15 cellular contexts compared by ENCODE assay signal in genomic region chrX:154064637-154065435, GRCh38. TPM values are rescaled to one million over a fixed set of nuclear protein-coding genes. Genes with fewer than 3 reads are reported as not detected.
DNase-seq lines count a peak whose midpoint lies in the region; ATAC-seq and TF ChIP-seq lines count a peak whose summit lies in the region.
"Had no signal": no experiment of that assay in that cellular context is flagged by ENCODE, and none has a peak within 500 bp of the region (broad histone marks: within the 10 kb centered on the region; RNA-seq: fewer than 3 reads in every experiment).

No MANE protein-coding gene starts in this region.

- no peaks in the 10 kb centered on the region for H3K27me3 ChIP-seq in testis
- H3K27me3 ChIP-seq: Peyer's patch had no signal

- no peaks in the 10 kb centered on the region for H3K36me3 ChIP-seq in testis (ENCODE audit: low read depth, missing control alignments)
- H3K36me3 ChIP-seq in mucosa of descending colon (ENCODE audit: low read depth): no peaks in the 10 kb centered on the region
- H3K36me3 ChIP-seq: BLaER1 treated with 17β-estradiol and CSF1 and Interleukin-3, amounts not matched to agents 10 nM and 100 nM; Peyer's patch had no signal

- POLR2A ChIA-PET in activated CD4-positive, alpha-beta T cell treated with anti-CD3 and anti-CD28 coated beads for 36 hours (lab: Charles Lee): interaction anchor here (0.7 kb wide), 1 partner anchor 396 kb away, joined by 3 read pairs; no protein-coding TSS in a partner anchor

- H3K4me3 Mint-ChIP-seq in activated CD4-positive, alpha-beta T cell treated with anti-CD3 and anti-CD28 coated beads for 36 hours: no peak overlapping the region
- H3K4me3 Mint-ChIP-seq in IgD-negative memory B cell (peak overlapping the region in 2 of 4 donors; percentile 14 to 67), nephron progenitor cell (no peak overlapping the region)
- peak overlapping the region; percentile 40 for H3K4me3 Mint-ChIP-seq in central memory CD8-positive, alpha-beta T cell

- no peaks in the 10 kb centered on the region for H3K9me3 Mint-ChIP-seq in activated CD4-positive, alpha-beta T cell treated with anti-CD3 and anti-CD28 coated beads for 36 hours (ENCODE audit: low read depth)
- H3K9me3 Mint-ChIP-seq in IgD-negative memory B cell (no peaks in the 10 kb centered on the region), nephron progenitor cell (peaks cover 52% of the 10 kb centered on the region)
- H3K9me3 Mint-ChIP-seq in central memory CD8-positive, alpha-beta T cell: no peaks in the 10 kb centered on the region

- peaks cover 6% of the 10 kb centered on the region for H3K4me1 ChIP-seq in testis
- H3K4me1 ChIP-seq in mucosa of descending colon (ENCODE audit: low read depth): peaks cover 5% of the 10 kb centered on the region
- H3K4me1 ChIP-seq: Peyer's patch had no signal

- peaks cover 64% of the 10 kb centered on the region for H3K4me1 Mint-ChIP-seq in activated CD4-positive, alpha-beta T cell treated with anti-CD3 and anti-CD28 coated beads for 36 hours
- peaks cover 16 to 46% (median 30%) of the 10 kb centered on the region in 3 donors for H3K4me1 Mint-ChIP-seq in IgD-negative memory B cell
- peaks cover 50% of the 10 kb centered on the region for H3K4me1 Mint-ChIP-seq in central memory CD8-positive, alpha-beta T cell
- peaks cover 33% of the 10 kb centered on the region for H3K4me1 Mint-ChIP-seq in nephron progenitor cell

- H3K27ac ChIP-seq in testis: no peak overlapping the region
- H3K27ac ChIP-seq: BLaER1 treated with 17β-estradiol and CSF1 and Interleukin-3, amounts not matched to agents 10 nM and 100 nM; HL-60; Peyer's patch had no signal

- intact Hi-C loops in activated CD4-positive, alpha-beta T cell treated with anti-CD3 and anti-CD28 coated beads for 36 hours (cut with DNase I, micrococcal nuclease): no loop called here
- intact Hi-C loops in testis (cut with DNase I; ENCODE audit: low total_unique reads) (no loop called here), left colon (cut with DNase I, micrococcal nuclease) (no loop called here), mucosa of descending colon (cut with DNase I, micrococcal nuclease) (no loop called here)

- TF ChIP-seq POLR2A in testis (IDR thresholded peaks at IDR 0.05): no peak

- peak overlapping the region; percentile 51 for H3K27ac Mint-ChIP-seq in activated CD4-positive, alpha-beta T cell treated with anti-CD3 and anti-CD28 coated beads for 36 hours
- peak overlapping the region; percentile 5 to 93 (median 46) for H3K27ac Mint-ChIP-seq in IgD-negative memory B cell
- peak overlapping the region; percentile 73 for H3K27ac Mint-ChIP-seq in central memory CD8-positive, alpha-beta T cell (ENCODE audit: low read depth)
- H3K27ac Mint-ChIP-seq in nephron progenitor cell: peak overlapping the region; percentile 71

- no peak for TF ChIP-seq CTCF in nephron progenitor cell (IDR thresholded peaks at IDR 0.05)
- no peak for TF ChIP-seq CTCF in testis (IDR thresholded peaks at IDR 0.05)
- no peak for TF ChIP-seq CTCF in mucosa of descending colon (IDR thresholded peaks at IDR 0.05)

- ATAC-seq in activated CD4-positive, alpha-beta T cell treated with anti-CD3 and anti-CD28 coated beads for 36 hours: no peak
- no peak for ATAC-seq in central memory CD8-positive, alpha-beta T cell (replicated peaks; ENCODE audit: extremely low read depth, poor library complexity, severe bottlenecking)
- ATAC-seq in left colon (no peak), mucosa of descending colon (no peak)
- ATAC-seq: stimulated activated naive CD8-positive, alpha-beta T cell treated with anti-CD3 and anti-CD28 coated beads, Interleukin-15, Interleukin-2, amounts not matched to agents 100 U/mL and 50 U/mL, for 24 hours had no signal

- no peaks in the 10 kb centered on the region for H3K9me3 ChIP-seq in testis
- H3K9me3 ChIP-seq in mucosa of descending colon: no peaks in the 10 kb centered on the region
- H3K9me3 ChIP-seq: BLaER1 treated with 17β-estradiol and CSF1 and Interleukin-3, amounts not matched to agents 10 nM and 100 nM; Peyer's patch had no signal

- H3K36me3 Mint-ChIP-seq in activated CD4-positive, alpha-beta T cell treated with anti-CD3 and anti-CD28 coated beads for 36 hours (ENCODE audit: low read depth): peaks cover 3% of the 10 kb centered on the region
- H3K36me3 Mint-ChIP-seq in IgD-negative memory B cell (no peaks in the 10 kb centered on the region), nephron progenitor cell (ENCODE audit: low read depth) (peaks cover 9% of the 10 kb centered on the region)
- H3K36me3 Mint-ChIP-seq in central memory CD8-positive, alpha-beta T cell (ENCODE audit: insufficient read depth): peaks cover 7% of the 10 kb centered on the region

- no peaks in the 10 kb centered on the region for H3K27me3 Mint-ChIP-seq in activated CD4-positive, alpha-beta T cell treated with anti-CD3 and anti-CD28 coated beads for 36 hours
- H3K27me3 Mint-ChIP-seq in IgD-negative memory B cell (peaks cover 3% of the 10 kb centered on the region), nephron progenitor cell (ENCODE audit: low read depth, poor library complexity) (peaks cover 10% of the 10 kb centered on the region)
- H3K27me3 Mint-ChIP-seq in central memory CD8-positive, alpha-beta T cell: no peaks in the 10 kb centered on the region

- no peak overlapping the region for H3K4me3 ChIP-seq in testis
- H3K4me3 ChIP-seq in mucosa of descending colon: no peak overlapping the region
- H3K4me3 ChIP-seq: BLaER1 treated with 17β-estradiol and CSF1 and Interleukin-3, amounts not matched to agents 10 nM and 100 nM; Peyer's patch had no signal

- 63 to 67% methylated on average over 2 to 6 of the region's 9 CpGs for WGBS in testis, 2 donors

- CTCF ChIA-PET in activated CD4-positive, alpha-beta T cell treated with anti-CD3 and anti-CD28 coated beads for 36 hours (lab: Charles Lee): interaction anchor here (0.6 kb wide), 2 partner anchors 63 to 89 kb away, joined by 3 read pairs; no protein-coding TSS in a partner anchor

- DNase-seq in activated CD4-positive, alpha-beta T cell treated with anti-CD3 and anti-CD28 coated beads for 36 hours: no peak
- DNase-seq in activated CD4-positive, alpha-beta T cell treated with anti-CD3 and anti-CD28 coated beads for 4 hours: no peak
- no peak for DNase-seq in central memory CD8-positive, alpha-beta T cell (ENCODE audit: low spot score in 2 of 2)
- DNase-seq in nephron progenitor cell: no peak
- DNase-seq in testis: no peak
- DNase-seq in left colon: no peak
- DNase-seq in mucosa of descending colon: no peak
- DNase-seq: DMS53; NCI-H2081; NCI-H774; Peyer's patch; stimulated activated naive CD8-positive, alpha-beta T cell treated with anti-CD3 and anti-CD28 coated beads, Interleukin-15, Interleukin-2, amounts not matched to agents 100 U/mL and 50 U/mL, for 24 hours had no signal

RNA-seq across cellular contexts. Expression of gene MECP2, which starts 32.7 kb away (rescaled TPM):
- 10 to 100 TPM; 50.7 to 60.0 TPM for total RNA-seq in activated CD4-positive, alpha-beta T cell treated with anti-CD3 and anti-CD28 coated beads for 36 hours
- polyA plus RNA-seq in IgD-negative memory B cell (20.0 TPM), testis (ENCODE audit: insufficient read depth, low read depth, low replicate concordance) (25.0 TPM)
- total RNA-seq in testis (10 to 100 TPM; 85.4 to 86.4 TPM), left colon (10 to 100 TPM; 29.4 to 32.3 TPM), mucosa of descending colon (10 to 100 TPM; 33.5 to 55.6 (median 35.6) TPM)

RNA-seq across cellular contexts. Expression of gene IRAK1, which starts 45.1 kb away (rescaled TPM):
- 10 to 100 TPM; 84.3 to 93.6 TPM for total RNA-seq in activated CD4-positive, alpha-beta T cell treated with anti-CD3 and anti-CD28 coated beads for 36 hours
- polyA plus RNA-seq in IgD-negative memory B cell (110 TPM), testis (ENCODE audit: insufficient read depth, low read depth, low replicate concordance) (48.6 TPM)
- total RNA-seq in testis (10 to 100 TPM; 77.6 to 90.8 TPM), left colon (100 to 1,000 TPM in 1 of 2 donors, 10 to 100 TPM in 1; 76.1 to 103 TPM), mucosa of descending colon (10 to 100 TPM; 66.5 to 96.0 (median 85.2) TPM)
